ENCODE assay signal across 9 cellular contexts in genomic region chr17:77435272-77436057, GRCh38.
A peak's percentile ranks its signal among the peaks of the same experiment; 100 is the strongest.
DNase-seq lines count a peak whose midpoint lies in the region; ATAC-seq and TF ChIP-seq lines count a peak whose summit lies in the region.
"Had no signal": no experiment of that assay in that cellular context is flagged by ENCODE, and none has a peak within 500 bp of the region (broad histone marks: within the 10 kb centered on the region; RNA-seq: fewer than 3 reads in every experiment).

No MANE protein-coding gene starts in this region.

- H3K4me1 ChIP-seq in ectodermal cell (ENCODE audit: control insufficient read depth, insufficient read depth, low read length) (peaks cover 76% of the 10 kb centered on the region), neutrophil (ENCODE audit: control insufficient read depth in 1 of 2, insufficient read depth in 1 of 2, low read depth in 1 of 2, low read length in 1 of 2) (peaks cover 69 to 70% of the 10 kb centered on the region in 2 experiments)

- H3K4me3 Mint-ChIP-seq in T-helper 1 cell treated with Interleukin-12 subunit alpha and Interleukin-12 subunit beta and Interleukin-4 antibody, amounts not matched to agents 30 μg/mL and 1 μg/mL, for 36 hours = peak overlapping the region; percentile 79

- no peak for TF ChIP-seq CTCF in neutrophil (IDR thresholded peaks at IDR 0.05)

- H3K27ac ChIP-seq in ectodermal cell (ENCODE audit: insufficient read depth, low read depth, low read length, poor library complexity, severe bottlenecking) (peak overlapping the region; percentile 61), neutrophil (peak overlapping the region; percentile 30)
- H3K27ac ChIP-seq: coronary artery had no signal

- no peaks in the 10 kb centered on the region for H3K27me3 Mint-ChIP-seq in T-helper 1 cell treated with Interleukin-12 subunit alpha and Interleukin-12 subunit beta and Interleukin-4 antibody, amounts not matched to agents 30 μg/mL and 1 μg/mL, for 36 hours (ENCODE audit: low read depth)

- peak overlapping the region; percentile 89 for H3K27ac Mint-ChIP-seq in T-helper 1 cell treated with Interleukin-12 subunit alpha and Interleukin-12 subunit beta and Interleukin-4 antibody, amounts not matched to agents 30 μg/mL and 1 μg/mL, for 36 hours

- peaks cover 69% of the 10 kb centered on the region for H3K4me1 Mint-ChIP-seq in T-helper 1 cell treated with Interleukin-12 subunit alpha and Interleukin-12 subunit beta and Interleukin-4 antibody, amounts not matched to agents 30 μg/mL and 1 μg/mL, for 36 hours (ENCODE audit: low read depth)

- H3K9me3 ChIP-seq in ectodermal cell (ENCODE audit: control insufficient read depth, low read length) (no peaks in the 10 kb centered on the region), neutrophil (no peaks in the 10 kb centered on the region)

- 59 to 60% methylated on average over 24 of the region's 24 CpGs for WGBS in ectodermal cell, 2 experiments

- H3K36me3 Mint-ChIP-seq in T-helper 1 cell treated with Interleukin-12 subunit alpha and Interleukin-12 subunit beta and Interleukin-4 antibody, amounts not matched to agents 30 μg/mL and 1 μg/mL, for 36 hours (ENCODE audit: low read depth) = peaks cover 26% of the 10 kb centered on the region

- H3K27me3 ChIP-seq in ectodermal cell (ENCODE audit: control insufficient read depth, insufficient read depth, low read length, poor library complexity, severe bottlenecking) = no peaks in the 10 kb centered on the region
- H3K27me3 ChIP-seq in neutrophil = no peaks in the 10 kb centered on the region

- no peak overlapping the region for H3K4me3 ChIP-seq in ectodermal cell (ENCODE audit: insufficient read depth, low read depth, low read length)
- H3K4me3 ChIP-seq in neutrophil (ENCODE audit: low read depth in 1 of 2, low read length in 1 of 2) = no peak overlapping the region

- H3K9me3 Mint-ChIP-seq in T-helper 1 cell treated with Interleukin-12 subunit alpha and Interleukin-12 subunit beta and Interleukin-4 antibody, amounts not matched to agents 30 μg/mL and 1 μg/mL, for 36 hours = no peaks in the 10 kb centered on the region

- H3K36me3 ChIP-seq in ectodermal cell (ENCODE audit: control insufficient read depth, insufficient read depth, low read length) = no peaks in the 10 kb centered on the region
- no peaks in the 10 kb centered on the region for H3K36me3 ChIP-seq in neutrophil

- peak; percentile 70 for DNase-seq in ELF-1 (ENCODE audit: low read depth, low spot score)
- DNase-seq in hepatic stellate cell (ENCODE audit: low spot score) = no peak
- DNase-seq in GM19240 (ENCODE audit: insufficient read length, low spot score) = no peak
- no peak for DNase-seq in foreskin melanocyte

- no peak for ATAC-seq in GM19397 (IDR thresholded peaks at IDR 0.05; ENCODE audit: unreplicated experiment)
